ENCODE assay signal across 8 cellular contexts in genomic region chr1:32014937-32015363, GRCh38. TPM values are rescaled to one million over a fixed set of nuclear protein-coding genes. Genes with fewer than 3 reads are reported as not detected.
A peak's percentile ranks its signal among the peaks of the same experiment; 100 is the strongest.
DNase-seq lines count a peak whose midpoint lies in the region; ATAC-seq and TF ChIP-seq lines count a peak whose summit lies in the region.

No MANE protein-coding gene starts in this region.

- H3K27ac Mint-ChIP-seq in activated naive CD4-positive, alpha-beta T cell treated with anti-CD3 and anti-CD28 coated beads for 36 hours: peak overlapping the region; percentile 92

- no peak for TF ChIP-seq POLR2A in thyroid gland (IDR thresholded peaks at IDR 0.05)

- DNase-seq in activated naive CD4-positive, alpha-beta T cell treated with anti-CD3 and anti-CD28 coated beads for 36 hours: peak; percentile 17
- DNase-seq in activated naive CD4-positive, alpha-beta T cell treated with anti-CD3 and anti-CD28 coated beads, Interleukin-2, amount 50 U/mL, for 16 hours: no peak
- DNase-seq in adipocyte (ENCODE audit: low read depth): peak; percentile 54
- no peak for DNase-seq in left lung
- DNase-seq in thyroid gland: no peak
- DNase-seq in HPDE6-E6E7 (ENCODE audit: extremely low spot score): no peak

- H3K4me1 ChIP-seq in adipocyte (ENCODE audit: control insufficient read depth, insufficient read depth, low read length): peaks cover 33% of the 10 kb centered on the region
- peaks cover 23 to 57% of the 10 kb centered on the region in 2 donors for H3K4me1 ChIP-seq in left lung
- H3K4me1 ChIP-seq in thyroid gland: peaks cover 29 to 45% of the 10 kb centered on the region in 2 donors

- H3K9me3 ChIP-seq in adipocyte (ENCODE audit: control insufficient read depth, low read length) (no peaks in the 10 kb centered on the region), left lung (no peaks in the 10 kb centered on the region), thyroid gland (no peaks in the 10 kb centered on the region)

- peaks cover 25% of the 10 kb centered on the region for H3K36me3 Mint-ChIP-seq in activated naive CD4-positive, alpha-beta T cell treated with anti-CD3 and anti-CD28 coated beads for 36 hours (ENCODE audit: low read depth)

- H3K4me3 ChIP-seq in adipocyte (ENCODE audit: low read length): peak overlapping the region; percentile 89
- H3K4me3 ChIP-seq in left lung: peak overlapping the region; percentile 93
- H3K4me3 ChIP-seq in thyroid gland (replicated peaks in 1 of 3): peak overlapping the region; percentile 62 to 100 (median 89)

- H3K9ac ChIP-seq in adipocyte (ENCODE audit: low read length): peak overlapping the region; percentile 100

- 1 to 2% methylated on average over 14 of the region's 14 CpGs for WGBS in thyroid gland, 2 donors

- CTCF ChIA-PET in activated naive CD4-positive, alpha-beta T cell treated with anti-CD3 and anti-CD28 coated beads for 36 hours (lab: Charles Lee): no interaction called here

- H3K9me3 Mint-ChIP-seq in activated naive CD4-positive, alpha-beta T cell treated with anti-CD3 and anti-CD28 coated beads for 36 hours: no peaks in the 10 kb centered on the region

- no peak for TF ChIP-seq CTCF in left lung (IDR thresholded peaks at IDR 0.05)
- TF ChIP-seq CTCF in thyroid gland (IDR thresholded peaks at IDR 0.05): no peak

- peak overlapping the region; percentile 94 for H3K4me3 Mint-ChIP-seq in activated naive CD4-positive, alpha-beta T cell treated with anti-CD3 and anti-CD28 coated beads for 36 hours

- no peaks in the 10 kb centered on the region for H3K27me3 Mint-ChIP-seq in activated naive CD4-positive, alpha-beta T cell treated with anti-CD3 and anti-CD28 coated beads for 36 hours (ENCODE audit: low read depth)

- ATAC-seq in left lung: no peak
- ATAC-seq in GM19397 (IDR thresholded peaks at IDR 0.05; ENCODE audit: unreplicated experiment): no peak
- ATAC-seq in HG03571 (IDR thresholded peaks at IDR 0.05; ENCODE audit: unreplicated experiment): no peak

- H3K27me3 ChIP-seq in adipocyte (replicated peaks; ENCODE audit: control insufficient read depth, insufficient read depth, low read length) (no peaks in the 10 kb centered on the region), left lung (no peaks in the 10 kb centered on the region), thyroid gland (no peaks in the 10 kb centered on the region)

- H3K36me3 ChIP-seq in adipocyte (ENCODE audit: control insufficient read depth, insufficient read depth, low read length, severe bottlenecking): peaks cover 4% of the 10 kb centered on the region
- H3K36me3 ChIP-seq in left lung: peaks cover 0 to 5% of the 10 kb centered on the region in 2 donors
- no peaks in the 10 kb centered on the region for H3K36me3 ChIP-seq in thyroid gland

- H3K4me1 Mint-ChIP-seq in activated naive CD4-positive, alpha-beta T cell treated with anti-CD3 and anti-CD28 coated beads for 36 hours (ENCODE audit: low read depth): peaks cover 45% of the 10 kb centered on the region

- H3K27ac ChIP-seq in left lung (peak overlapping the region; percentile 98 to 99), thyroid gland (peak overlapping the region in 2 of 3 donors; percentile 98 to 99)

- intact Hi-C loops in activated naive CD4-positive, alpha-beta T cell treated with anti-CD3 and anti-CD28 coated beads for 36 hours (cut with micrococcal nuclease): loop anchor here (1.0 kb wide), 1 partner anchor 93 kb away; the partner anchor contains the start of gene KPNA6
- intact Hi-C loops in left lung (cut with DNase I): no loop called here
- intact Hi-C loops in thyroid gland (cut with DNase I): no loop called here

RNA-seq across cellular contexts. Expression of gene KHDRBS1, which starts 1.3 kb away (rescaled TPM):
- total RNA-seq in activated naive CD4-positive, alpha-beta T cell treated with anti-CD3 and anti-CD28 coated beads for 36 hours: 100 to 1,000 TPM; 189 to 198 TPM
- total RNA-seq in left lung (10 to 100 TPM; 87.2 to 95.7 TPM), thyroid gland (100 to 1,000 TPM in 1 of 4 donors, 10 to 100 TPM in 3; 71.9 to 107 (median 82.5) TPM)

RNA-seq across cellular contexts. Expression of gene TMEM39B, which starts 57.8 kb away (rescaled TPM):
- total RNA-seq in activated naive CD4-positive, alpha-beta T cell treated with anti-CD3 and anti-CD28 coated beads for 36 hours: 10 to 100 TPM; 17.2 to 17.6 TPM
- total RNA-seq in left lung (10 to 100 TPM; 16.5 to 22.6 TPM), thyroid gland (10 to 100 TPM in 2 of 4 donors, 1 to 10 TPM in 2; 7.6 to 12.8 (median 9.6) TPM)

Comparison
In these comparisons a context has a peak if more than half of its experiments do, and no peak if none do; other contexts are left out.
1. DNase-seq: peak in activated naive CD4-positive, alpha-beta T cell treated with anti-CD3 and anti-CD28 coated beads for 36 hours (single experiment) and adipocyte (single experiment); none in activated naive CD4-positive, alpha-beta T cell treated with anti-CD3 and anti-CD28 coated beads, Interleukin-2, amount 50 U/mL, for 16 hours (single experiment), left lung (0 of 2), thyroid gland (0 of 2) and HPDE6-E6E7 (single experiment).
2. Peak in every context shown above with its lines, with median percentiles within 50 percentile points of each other: H3K4me3 ChIP-seq.